ENCODE assay signal across 9 cellular contexts in genomic region chr11:95150977-95151684, GRCh38.
DNase-seq lines count a peak whose midpoint lies in the region; ATAC-seq and TF ChIP-seq lines count a peak whose summit lies in the region.
"Had no signal": no experiment of that assay in that cellular context is flagged by ENCODE, and none has a peak within 500 bp of the region (broad histone marks: within the 10 kb centered on the region; RNA-seq: fewer than 3 reads in every experiment).

No MANE protein-coding gene starts in this region.

- intact Hi-C loops in dorsolateral prefrontal cortex (cut with DNase I): loop anchor here (1.0 to 10.0 kb wide), 12 partner anchors 64 to 1274 kb away; partner anchors contain the start of genes SESN3 (in 2 of the 2), CWC15 (in 1 of the 2), ENDOD1 (in 1 of the 2) and KDM4D (in 1 of the 2)
- intact Hi-C loops in right lobe of liver (cut with DNase I): loop anchor here (5.0 to 10.0 kb wide), 3 partner anchors 194 to 611 kb away; no protein-coding TSS in a partner anchor

- DNase-seq in AG09309 (ENCODE audit: low read depth): peak; percentile 61
- peak; percentile 71 for DNase-seq in NCI-H226
- peak; percentile 87 to 89 for DNase-seq in activated CD4-positive, alpha-beta T cell treated with anti-CD3 and anti-CD28 coated beads, Interleukin-2, amount 50 U/mL, for 4 hours
- DNase-seq in dorsolateral prefrontal cortex: peak; percentile 89 to 95 (median 91)
- DNase-seq in right lobe of liver: peak; percentile 90 to 95 (median 93)
- DNase-seq in stimulated activated CD4-positive, alpha-beta T cell treated with anti-CD3 and anti-CD28 coated beads, Interleukin-4, amount 100 ng/mL, for 24 hours: peak; percentile 93

- H3K4me3 ChIP-seq in AG09309 (ENCODE audit: control insufficient read depth, low read depth, low read length): peak overlapping the region; percentile 47
- peak overlapping the region; percentile 59 to 92 (median 74) for H3K4me3 ChIP-seq in dorsolateral prefrontal cortex
- peak overlapping the region; percentile 62 to 68 (median 64) for H3K4me3 ChIP-seq in right lobe of liver
- H3K4me3 ChIP-seq: SJSA1 had no signal

- H3K27ac ChIP-seq in dorsolateral prefrontal cortex: peak overlapping the region; percentile 72 to 98 (median 93)
- peak overlapping the region; percentile 73 to 93 (median 87) for H3K27ac ChIP-seq in right lobe of liver
- H3K27ac ChIP-seq: SJSA1 had no signal

- TF ChIP-seq POLR2A in right lobe of liver (IDR thresholded peaks at IDR 0.05): peak; percentile 66

- H3K36me3 ChIP-seq in right lobe of liver: no peaks in the 10 kb centered on the region
- H3K36me3 ChIP-seq: SJSA1 had no signal

- TF ChIP-seq CTCF in AG09309 (IDR thresholded peaks at IDR 0.05; ENCODE audit: control insufficient read depth, insufficient read depth, low read depth, low read length, missing control alignments) (peak; percentile 80), dorsolateral prefrontal cortex (IDR thresholded peaks at IDR 0.05 in 54 of 56, conservative IDR thresholded peaks at IDR 0.05 in 2 of 56; ENCODE audit: low read depth in 1 of 56, partially characterized antibody in 56 of 56) (peak; percentile 73 to 99 (median 89)), right lobe of liver (IDR thresholded peaks at IDR 0.05) (peak; percentile 68 to 88 (median 77))

- 0% methylated on average over 19 of the region's 53 CpGs for WGBS in right lobe of liver (ENCODE audit: insufficient coverage, low coverage, low lambda C conversion rate, missing lambda C conversion rate)

- H3K4me1 ChIP-seq in right lobe of liver: peaks cover 0 to 6% (median 0%) of the 10 kb centered on the region in 4 donors
- H3K4me1 ChIP-seq: SJSA1 had no signal

- H3K27me3 ChIP-seq in dorsolateral prefrontal cortex (no peaks in the 10 kb centered on the region), right lobe of liver (no peaks in the 10 kb centered on the region)
- H3K27me3 ChIP-seq: SJSA1 had no signal

- peak; percentile 81 for ATAC-seq in GM18873 (IDR thresholded peaks at IDR 0.05; ENCODE audit: low FRiP score, unreplicated experiment)
- ATAC-seq in HG03135 (IDR thresholded peaks at IDR 0.05; ENCODE audit: unreplicated experiment): peak; percentile 87
- ATAC-seq in right lobe of liver: peak; percentile 90 to 96 (median 91)

- H3K9me3 ChIP-seq in right lobe of liver: no peaks in the 10 kb centered on the region
- H3K9me3 ChIP-seq: SJSA1 had no signal

Comparison
In these comparisons a context has a peak if more than half of its experiments do, and no peak if none do; other contexts are left out.
1. Peak in every context shown above with its lines: DNase-seq, ATAC-seq, H3K4me3 ChIP-seq and H3K27ac ChIP-seq.